In the genomic region with DNA sequence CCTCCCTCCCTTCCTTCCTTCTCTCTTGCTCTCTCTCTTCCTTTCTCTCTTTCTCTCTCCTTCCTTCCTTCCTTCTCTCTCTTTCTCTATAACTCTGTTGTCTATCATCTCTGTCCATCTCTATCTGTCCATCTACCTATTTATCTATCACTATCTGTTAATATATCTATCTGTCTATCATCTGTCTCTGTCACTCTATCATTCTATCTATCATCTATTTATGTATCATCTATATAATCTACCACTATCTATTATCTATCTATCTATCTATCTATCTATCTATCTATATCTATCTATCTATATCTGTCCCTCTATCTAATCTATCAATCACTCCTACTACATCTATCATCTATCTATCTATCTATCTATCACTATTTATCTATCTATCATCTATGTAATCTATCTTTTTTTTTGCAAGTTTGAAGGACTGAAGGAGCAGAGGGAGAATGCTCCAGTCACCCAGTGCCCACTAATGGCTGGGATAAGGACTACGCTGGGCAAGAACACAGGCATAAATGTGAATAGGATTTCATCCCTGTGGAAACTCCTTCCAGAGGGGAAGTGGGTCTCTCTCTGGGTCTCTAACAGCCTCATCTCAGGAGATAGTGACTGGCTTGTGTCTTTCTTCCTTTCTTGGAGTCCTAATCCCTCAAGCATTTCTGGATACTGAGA, we compare ENCODE assay signal across 16 cellular contexts.
DNase-seq lines count a peak whose midpoint lies in the region; ATAC-seq and TF ChIP-seq lines count a peak whose summit lies in the region.
"Had no signal": no experiment of that assay in that cellular context is flagged by ENCODE, and none has a peak within 500 bp of the region (broad histone marks: within the 10 kb centered on the region; RNA-seq: fewer than 3 reads in every experiment).

No MANE protein-coding gene starts in this region.

- peaks cover 0 to 4% (median 0%) of the 10 kb centered on the region in 7 donors for H3K9me3 Mint-ChIP-seq in naive B cell
- H3K9me3 Mint-ChIP-seq: activated T-helper 1 cell treated with anti-CD3 and anti-CD28 coated beads, Interleukin-12 subunit alpha, Interleukin-12 subunit beta, Interleukin-2, Interleukin-4 antibody, amounts not matched to agents 30 ng/mL and 10 ng/mL and 1 ng/mL, durations not matched to agents 14 hours and 24 hours and 36 hours; T-helper 1 cell treated with Interleukin-12 subunit alpha and Interleukin-12 subunit beta and Interleukin-4 antibody, amounts not matched to agents 30 μg/mL and 1 μg/mL, for 36 hours; type B pancreatic cell had no signal

- peaks cover 48 to 84% (median 70%) of the 10 kb centered on the region in 3 donors for H3K4me1 Mint-ChIP-seq in naive B cell

- TF ChIP-seq CTCF in OCI-LY7 (conservative IDR thresholded peaks at IDR 0.05; ENCODE audit: low read length) = 0 out of 2 replicates have a peak, but pooled peaks have one; percentile 26
- no peak for TF ChIP-seq CTCF in lower lobe of right lung (IDR thresholded peaks at IDR 0.05)

- H3K27ac ChIP-seq in OCI-LY7 (ENCODE audit: low read depth, low read length, poor library complexity, severe bottlenecking) (no peak overlapping the region), lower lobe of right lung (no peak overlapping the region)
- H3K27ac ChIP-seq: 22Rv1, epithelial cell of prostate, parathyroid adenoma had no signal

- no peak overlapping the region for H2AFZ ChIP-seq in OCI-LY7 (ENCODE audit: low read length)
- H2AFZ ChIP-seq: parathyroid adenoma had no signal

- no peaks in the 10 kb centered on the region for H3K9me2 ChIP-seq in OCI-LY7 (ENCODE audit: insufficient read depth, low read length)

- H3K27ac Mint-ChIP-seq in naive B cell = peak overlapping the region; percentile 3 to 64 (median 8)
- H3K27ac Mint-ChIP-seq: activated CD4-positive, alpha-beta T cell treated with anti-CD3 and anti-CD28 coated beads, Interleukin-2, amount 10 ng/mL, durations not matched to agents 24 days and 14 days; activated T-helper 1 cell treated with anti-CD3 and anti-CD28 coated beads, Interleukin-12 subunit alpha, Interleukin-12 subunit beta, Interleukin-2, Interleukin-4 antibody, amounts not matched to agents 30 ng/mL and 10 ng/mL and 1 ng/mL, durations not matched to agents 14 hours and 24 hours and 36 hours; T-helper 1 cell treated with Interleukin-12 subunit alpha and Interleukin-12 subunit beta and Interleukin-4 antibody, amounts not matched to agents 30 μg/mL and 1 μg/mL, for 36 hours; type B pancreatic cell had no signal

- H3K4me1 ChIP-seq in OCI-LY7 (ENCODE audit: insufficient read depth, low read length, poor library complexity, severe bottlenecking) (peaks cover 17% of the 10 kb centered on the region), lower lobe of right lung (peaks cover 50% of the 10 kb centered on the region)

- H3K4me2 ChIP-seq in OCI-LY7 (ENCODE audit: low read length) = no peak overlapping the region

- DNase-seq in DMS 273 (lab: John Stamatoyannopoulos, UW; ENCODE audit: unreplicated experiment) (peak; percentile 20), DMS 273 treated with DMSO at 0.1 percent for 48 hours (lab: John Stamatoyannopoulos, UW) (no peak), OCI-LY7 (ENCODE audit: low spot score) (no peak), dermis blood vessel endothelial cell (peak; percentile 24), naive B cell (no peak), lower lobe of right lung (no peak)
- DNase-seq: activated CD4-positive, alpha-beta T cell treated with anti-CD3 and anti-CD28 coated beads, Interleukin-2, amount 10 ng/mL, durations not matched to agents 24 days and 14 days; NCI-H446 had no signal

- no peak overlapping the region for H3K4me3 Mint-ChIP-seq in naive B cell
- H3K4me3 Mint-ChIP-seq: activated CD4-positive, alpha-beta T cell treated with anti-CD3 and anti-CD28 coated beads, Interleukin-2, amount 10 ng/mL, durations not matched to agents 24 days and 14 days; activated T-helper 1 cell treated with anti-CD3 and anti-CD28 coated beads, Interleukin-12 subunit alpha, Interleukin-12 subunit beta, Interleukin-2, Interleukin-4 antibody, amounts not matched to agents 30 ng/mL and 10 ng/mL and 1 ng/mL, durations not matched to agents 14 hours and 24 hours and 36 hours; T-helper 1 cell treated with Interleukin-12 subunit alpha and Interleukin-12 subunit beta and Interleukin-4 antibody, amounts not matched to agents 30 μg/mL and 1 μg/mL, for 36 hours; type B pancreatic cell had no signal

- H4K20me1 ChIP-seq in OCI-LY7 (ENCODE audit: insufficient read depth, low read length) = no peaks in the 10 kb centered on the region

- no peaks in the 10 kb centered on the region for H3K27me3 Mint-ChIP-seq in naive B cell
- H3K27me3 Mint-ChIP-seq: activated CD4-positive, alpha-beta T cell treated with anti-CD3 and anti-CD28 coated beads, Interleukin-2, amount 10 ng/mL, durations not matched to agents 24 days and 14 days; type B pancreatic cell had no signal

- no peak for ATAC-seq in naive B cell (ENCODE audit: low read depth in 2 of 2)
- ATAC-seq in HG03378 (IDR thresholded peaks at IDR 0.05; ENCODE audit: unreplicated experiment) = no peak
- no peak for ATAC-seq in lower lobe of right lung
- ATAC-seq in HG02610 (IDR thresholded peaks at IDR 0.05; ENCODE audit: unreplicated experiment) = no peak

- no peaks in the 10 kb centered on the region for H3K79me2 ChIP-seq in OCI-LY7 (ENCODE audit: insufficient read depth, low read depth, low read length)
- H3K79me2 ChIP-seq: parathyroid adenoma had no signal

- peaks cover 4 to 7% of the 10 kb centered on the region in 2 donors for H3K36me3 Mint-ChIP-seq in naive B cell
- H3K36me3 Mint-ChIP-seq: type B pancreatic cell had no signal

- no peaks in the 10 kb centered on the region for H3K9me3 ChIP-seq in OCI-LY7 (ENCODE audit: low read length)
- no peaks in the 10 kb centered on the region for H3K9me3 ChIP-seq in lower lobe of right lung

- no TSS peak for BruUV-seq in OCI-LY7 (replicated peaks; lab: Mats Ljungman, UMichigan)

- intact Hi-C loops in OCI-LY7 (cut with micrococcal nuclease; ENCODE audit: unreplicated experiment) = loop anchor here (5.0 kb wide), 1 partner anchor 311 kb away; no protein-coding TSS in a partner anchor
- intact Hi-C loops in lower lobe of right lung (cut with DNase I) = no loop called here

- POLR2A ChIA-PET in OCI-LY7 (lab: Charles Lee) = no interaction called here

- H3K4me3 ChIP-seq in OCI-LY7 (ENCODE audit: low read depth, low read length, poor library complexity, severe bottlenecking) (no peak overlapping the region), lower lobe of right lung (no peak overlapping the region)

- H3K36me3 ChIP-seq in OCI-LY7 (ENCODE audit: insufficient read depth, low read length) (no peaks in the 10 kb centered on the region), lower lobe of right lung (no peaks in the 10 kb centered on the region)

- CTCF ChIA-PET in OCI-LY7 (lab: Charles Lee; ENCODE audit: unreplicated experiment) = no interaction called here

- H3K27me3 ChIP-seq in lower lobe of right lung (ENCODE audit: low read depth) = no peaks in the 10 kb centered on the region

Comparison
In these comparisons a context has a peak if more than half of its experiments do, and no peak if none do; other contexts are left out.
1. DNase-seq: peak in DMS 273 (single experiment) and dermis blood vessel endothelial cell (single experiment); none in DMS 273 treated with DMSO at 0.1 percent for 48 hours (single experiment), OCI-LY7 (single experiment), naive B cell (single experiment) and lower lobe of right lung (single experiment).